In the genomic region with DNA sequence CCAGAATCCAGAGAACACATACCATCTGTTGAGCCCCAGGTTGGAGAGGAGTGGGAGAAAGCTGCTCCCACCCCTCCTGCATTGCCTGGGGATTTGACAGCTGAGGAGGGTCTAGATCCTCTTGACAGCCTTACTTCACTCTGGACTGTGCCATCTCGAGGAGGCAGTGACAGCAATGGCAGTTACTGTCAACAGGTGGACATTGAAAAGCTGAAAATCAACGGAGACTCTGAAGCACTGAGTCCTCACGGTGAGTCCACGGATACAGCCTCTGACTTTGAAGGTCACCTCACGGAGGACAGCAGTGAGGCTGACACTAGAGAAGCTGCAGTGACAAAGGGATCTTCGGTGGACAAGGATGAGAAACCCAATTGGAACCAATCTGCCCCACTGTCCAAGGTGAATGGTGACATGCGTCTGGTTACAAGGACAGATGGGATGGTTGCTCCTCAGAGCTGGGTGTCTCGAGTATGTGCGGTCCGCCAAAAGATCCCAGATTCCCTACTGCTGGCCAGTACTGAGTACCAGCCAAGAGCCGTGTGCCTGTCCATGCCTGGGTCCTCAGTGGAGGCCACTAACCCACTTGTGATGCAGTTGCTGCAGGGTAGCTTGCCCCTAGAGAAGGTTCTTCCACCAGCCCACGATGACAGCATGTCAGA, we compare ENCODE assay signal across 1 cellular context.
TF ChIP-seq lines count a peak whose summit lies in the region.

No MANE protein-coding gene starts in this region.

TF ChIP-seq in HEK293, 187 proteins besides CTCF, POLR2A, EP300 and RAD21 (continued from another document):
- TF ChIP-seq ZNF518A (tag by site-specific recombination; conservative IDR thresholded peaks at IDR 0.05; ENCODE audit: low read depth) = no peak
- TF ChIP-seq ZIC2 (tag by site-specific recombination; IDR thresholded peaks at IDR 0.05) = no peak
- TF ChIP-seq SCRT2 (tag by site-specific recombination; IDR thresholded peaks at IDR 0.05) = peak; percentile 90
TF ChIP-seq in HEK293: peak in this region for 2.
